Comparison of ENCODE assay signal across 19 cellular contexts in the genomic region with DNA sequence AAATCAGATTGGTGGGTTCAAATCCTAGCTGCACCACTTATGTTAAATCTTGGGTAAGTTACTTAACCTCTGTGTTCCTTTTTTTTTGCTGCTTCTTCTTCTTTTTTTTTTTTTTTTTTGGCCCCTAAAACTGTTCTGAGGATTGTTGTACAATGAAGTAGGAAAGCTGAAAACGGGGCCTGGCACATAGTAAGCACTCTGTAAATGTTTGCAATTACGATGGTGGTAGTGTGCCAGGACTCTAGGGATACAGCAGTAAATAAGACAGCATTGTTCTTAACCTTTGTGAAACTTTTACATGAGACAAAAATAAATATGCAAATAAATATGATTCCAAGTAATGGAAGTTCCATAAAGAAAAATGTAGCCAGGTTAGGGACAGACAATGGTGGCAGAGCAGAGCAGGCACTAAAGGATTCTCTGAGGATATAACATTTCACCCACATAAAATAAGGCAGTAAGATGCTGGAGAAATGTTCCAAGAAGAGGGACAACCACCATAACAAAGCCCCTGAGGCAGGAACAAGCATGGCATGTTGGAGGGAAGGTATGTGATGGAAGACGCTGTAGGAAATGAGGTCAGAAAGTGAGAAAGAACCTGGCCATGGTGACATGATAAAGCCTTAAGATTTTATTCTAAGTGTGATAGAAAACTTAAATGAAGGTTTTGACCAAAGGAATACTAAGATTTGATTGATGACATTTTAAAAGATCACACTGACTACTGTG.
"Had no signal": no experiment of that assay in that cellular context is flagged by ENCODE, and none has a peak within 500 bp of the region (broad histone marks: within the 10 kb centered on the region; RNA-seq: fewer than 3 reads in every experiment).

No MANE protein-coding gene starts in this region.

- ATAC-seq: left lung, pancreas, T-helper 17 cell had no signal

- H3K27me3 Mint-ChIP-seq: activated CD4-positive, alpha-beta memory T cell treated with anti-CD3 and anti-CD28 coated beads, Interleukin-2, amount 10 ng/mL, durations not matched to agents 7 days and 5 days; activated naive CD8-positive, alpha-beta T cell treated with anti-CD3 and anti-CD28 coated beads for 36 hours; brain; naive B cell; stimulated activated naive CD8-positive, alpha-beta T cell treated with anti-CD3 and anti-CD28 coated beads, Interleukin-15, Interleukin-2, amounts not matched to agents 100 ng/mL and 50 ng/mL, for 24 hours; T-helper 17 cell had no signal

- H3K27ac Mint-ChIP-seq: activated CD4-positive, alpha-beta memory T cell treated with anti-CD3 and anti-CD28 coated beads, Interleukin-2, amount 10 ng/mL, durations not matched to agents 7 days and 5 days; activated naive CD8-positive, alpha-beta T cell treated with anti-CD3 and anti-CD28 coated beads for 36 hours; brain; stimulated activated naive CD8-positive, alpha-beta T cell treated with anti-CD3 and anti-CD28 coated beads, Interleukin-15, Interleukin-2, amounts not matched to agents 100 ng/mL and 50 ng/mL, for 24 hours; T-helper 17 cell had no signal

- H3K4me3 ChIP-seq: colonic mucosa, esophagus squamous epithelium, left lung, pancreas, sigmoid colon, spleen, upper lobe of left lung had no signal

- H3K4me1 ChIP-seq: colonic mucosa, esophagus squamous epithelium, pancreas had no signal

- DNase-seq: activated CD4-positive, alpha-beta memory T cell treated with anti-CD3 and anti-CD28 coated beads, Interleukin-2, amount 10 ng/mL, durations not matched to agents 7 days and 5 days; activated CD4-positive, alpha-beta T cell treated with anti-CD3 and anti-CD28 coated beads for 4 hours; activated gamma-delta T cell treated with Interleukin-2 at 50 U/mL for 16 hours; activated naive CD8-positive, alpha-beta T cell treated with anti-CD3 and anti-CD28 coated beads for 36 hours; amygdala; central memory CD4-positive, alpha-beta T cell; colonic mucosa; esophagus squamous epithelium; islet precursor cell; left lung; mammary epithelial cell; naive B cell; pancreas; sigmoid colon; spleen; T-helper 17 cell; upper lobe of left lung had no signal

- H3K9me3 Mint-ChIP-seq: activated CD4-positive, alpha-beta memory T cell treated with anti-CD3 and anti-CD28 coated beads, Interleukin-2, amount 10 ng/mL, durations not matched to agents 7 days and 5 days; activated naive CD8-positive, alpha-beta T cell treated with anti-CD3 and anti-CD28 coated beads for 36 hours; brain; naive B cell; stimulated activated naive CD8-positive, alpha-beta T cell treated with anti-CD3 and anti-CD28 coated beads, Interleukin-15, Interleukin-2, amounts not matched to agents 100 ng/mL and 50 ng/mL, for 24 hours had no signal

- H3K4me3 Mint-ChIP-seq: activated CD4-positive, alpha-beta memory T cell treated with anti-CD3 and anti-CD28 coated beads, Interleukin-2, amount 10 ng/mL, durations not matched to agents 7 days and 5 days; activated naive CD8-positive, alpha-beta T cell treated with anti-CD3 and anti-CD28 coated beads for 36 hours; brain; naive B cell; stimulated activated naive CD8-positive, alpha-beta T cell treated with anti-CD3 and anti-CD28 coated beads, Interleukin-15, Interleukin-2, amounts not matched to agents 100 ng/mL and 50 ng/mL, for 24 hours; T-helper 17 cell had no signal

- H3K27ac ChIP-seq: colonic mucosa, esophagus squamous epithelium, left lung, pancreas, sigmoid colon, spleen, upper lobe of left lung had no signal

- H3K27me3 ChIP-seq: colonic mucosa, esophagus squamous epithelium, left lung, pancreas, sigmoid colon, spleen, upper lobe of left lung had no signal

- H3K36me3 ChIP-seq: colonic mucosa had no signal

- H3K9me3 ChIP-seq: colonic mucosa, esophagus squamous epithelium, left lung, pancreas, sigmoid colon, spleen, upper lobe of left lung had no signal

- H3K4me1 Mint-ChIP-seq: brain had no signal
